1 cellular context compared by ENCODE assay signal in the genomic region with DNA sequence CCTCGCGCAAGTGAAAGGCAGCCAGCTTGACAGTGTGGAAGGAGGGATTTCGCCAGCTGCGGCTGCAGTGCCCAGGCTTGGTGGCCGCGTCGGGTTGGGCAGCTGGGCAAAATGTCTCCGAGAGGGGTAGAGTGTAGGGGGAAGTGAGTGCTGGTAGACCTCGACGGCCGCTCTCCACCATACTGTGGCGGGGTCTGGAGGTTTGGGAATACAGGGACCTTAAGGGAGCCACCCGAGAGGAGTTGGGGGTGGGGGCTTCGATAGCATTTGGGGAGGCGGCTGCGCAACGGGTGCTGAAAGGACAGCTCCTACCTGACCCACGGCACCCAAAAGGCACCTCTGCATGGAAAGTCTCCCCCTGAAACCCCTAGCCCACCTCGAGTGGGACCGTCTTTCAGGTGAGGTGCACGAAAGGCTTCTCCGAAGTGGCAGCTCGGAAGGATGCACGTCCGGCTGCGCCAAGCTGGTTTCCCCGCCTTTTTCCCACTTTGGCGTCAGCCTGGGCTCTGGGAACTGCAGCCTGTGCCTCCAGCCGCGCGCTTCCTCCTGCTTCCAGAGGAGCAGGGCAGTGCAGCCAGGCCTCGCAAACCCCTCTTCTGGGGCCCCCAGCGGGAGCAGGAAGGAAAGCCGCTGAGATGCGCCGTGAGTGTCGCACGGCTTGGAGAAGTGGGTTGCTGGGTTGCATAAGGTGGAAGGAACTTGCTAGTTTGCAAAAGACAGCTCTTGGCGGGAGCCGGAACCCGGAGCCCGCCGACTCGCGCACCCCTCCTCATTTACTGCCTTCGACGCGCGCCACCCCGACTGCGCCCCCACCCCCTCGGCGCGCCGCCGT.
TF ChIP-seq lines count a peak whose summit lies in the region.

No MANE protein-coding gene starts in this region.

TF ChIP-seq in HepG2, 621 proteins besides CTCF, POLR2A, EP300 and RAD21 (continued from another document and continues in another):
- TF ChIP-seq, protein P1, sequence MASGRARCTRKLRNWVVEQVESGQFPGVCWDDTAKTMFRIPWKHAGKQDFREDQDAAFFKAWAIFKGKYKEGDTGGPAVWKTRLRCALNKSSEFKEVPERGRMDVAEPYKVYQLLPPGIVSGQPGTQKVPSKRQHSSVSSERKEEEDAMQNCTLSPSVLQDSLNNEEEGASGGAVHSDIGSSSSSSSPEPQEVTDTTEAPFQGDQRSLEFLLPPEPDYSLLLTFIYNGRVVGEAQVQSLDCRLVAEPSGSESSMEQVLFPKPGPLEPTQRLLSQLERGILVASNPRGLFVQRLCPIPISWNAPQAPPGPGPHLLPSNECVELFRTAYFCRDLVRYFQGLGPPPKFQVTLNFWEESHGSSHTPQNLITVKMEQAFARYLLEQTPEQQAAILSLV (CRISPR knock-in tag; IDR thresholded peaks at IDR 0.05; ENCODE audit: borderline replicate concordance): 0 out of 2 replicates have a peak, but pooled peaks have one; percentile 9
- TF ChIP-seq JARID2 (CRISPR knock-in tag; IDR thresholded peaks at IDR 0.05; ENCODE audit: insufficient replicate concordance): no peak
- no peak for TF ChIP-seq KDM4B (CRISPR knock-in tag; IDR thresholded peaks at IDR 0.05)
- TF ChIP-seq XBP1 (CRISPR knock-in tag; IDR thresholded peaks at IDR 0.05): no peak
- no peak for TF ChIP-seq ZFAT (CRISPR knock-in tag; conservative IDR thresholded peaks at IDR 0.05)
- TF ChIP-seq ZNF44 (CRISPR knock-in tag; IDR thresholded peaks at IDR 0.05): no peak
- TF ChIP-seq, protein P2, sequence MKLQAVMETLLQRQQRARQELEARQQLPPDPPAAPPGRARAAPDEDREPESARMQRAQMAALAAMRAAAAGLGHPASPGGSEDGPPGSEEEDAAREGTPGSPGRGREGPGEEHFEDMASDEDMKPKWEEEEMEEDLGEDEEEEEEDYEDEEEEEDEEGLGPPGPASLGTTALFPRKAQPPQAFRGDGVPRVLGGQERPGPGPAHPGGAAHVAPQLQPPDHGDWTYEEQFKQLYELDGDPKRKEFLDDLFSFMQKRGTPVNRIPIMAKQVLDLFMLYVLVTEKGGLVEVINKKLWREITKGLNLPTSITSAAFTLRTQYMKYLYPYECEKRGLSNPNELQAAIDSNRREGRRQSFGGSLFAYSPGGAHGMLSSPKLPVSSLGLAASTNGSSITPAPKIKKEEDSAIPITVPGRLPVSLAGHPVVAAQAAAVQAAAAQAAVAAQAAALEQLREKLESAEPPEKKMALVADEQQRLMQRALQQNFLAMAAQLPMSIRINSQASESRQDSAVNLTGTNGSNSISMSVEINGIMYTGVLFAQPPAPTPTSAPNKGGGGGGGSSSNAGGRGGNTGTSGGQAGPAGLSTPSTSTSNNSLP (IDR thresholded peaks at IDR 0.05; ENCODE audit: low read depth, low read length): no peak
- TF ChIP-seq ERF (CRISPR knock-in tag; IDR thresholded peaks at IDR 0.05): no peak
- no peak for TF ChIP-seq ARNT (IDR thresholded peaks at IDR 0.05)
- TF ChIP-seq, protein P3, sequence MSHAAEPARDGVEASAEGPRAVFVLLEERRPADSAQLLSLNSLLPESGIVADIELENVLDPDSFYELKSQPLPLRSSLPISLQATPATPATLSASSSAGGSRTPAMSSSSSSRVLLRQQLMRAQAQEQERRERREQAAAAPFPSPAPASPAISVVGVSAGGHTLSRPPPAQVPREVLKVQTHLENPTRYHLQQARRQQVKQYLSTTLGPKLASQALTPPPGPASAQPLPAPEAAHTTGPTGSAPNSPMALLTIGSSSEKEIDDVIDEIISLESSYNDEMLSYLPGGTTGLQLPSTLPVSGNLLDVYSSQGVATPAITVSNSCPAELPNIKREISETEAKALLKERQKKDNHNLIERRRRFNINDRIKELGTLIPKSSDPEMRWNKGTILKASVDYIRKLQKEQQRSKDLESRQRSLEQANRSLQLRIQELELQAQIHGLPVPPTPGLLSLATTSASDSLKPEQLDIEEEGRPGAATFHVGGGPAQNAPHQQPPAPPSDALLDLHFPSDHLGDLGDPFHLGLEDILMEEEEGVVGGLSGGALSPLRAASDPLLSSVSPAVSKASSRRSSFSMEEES (CRISPR knock-in tag; IDR thresholded peaks at IDR 0.05): no peak
- TF ChIP-seq JDP2 (CRISPR knock-in tag; IDR thresholded peaks at IDR 0.05; ENCODE audit: borderline replicate concordance): no peak
- TF ChIP-seq, protein P4, sequence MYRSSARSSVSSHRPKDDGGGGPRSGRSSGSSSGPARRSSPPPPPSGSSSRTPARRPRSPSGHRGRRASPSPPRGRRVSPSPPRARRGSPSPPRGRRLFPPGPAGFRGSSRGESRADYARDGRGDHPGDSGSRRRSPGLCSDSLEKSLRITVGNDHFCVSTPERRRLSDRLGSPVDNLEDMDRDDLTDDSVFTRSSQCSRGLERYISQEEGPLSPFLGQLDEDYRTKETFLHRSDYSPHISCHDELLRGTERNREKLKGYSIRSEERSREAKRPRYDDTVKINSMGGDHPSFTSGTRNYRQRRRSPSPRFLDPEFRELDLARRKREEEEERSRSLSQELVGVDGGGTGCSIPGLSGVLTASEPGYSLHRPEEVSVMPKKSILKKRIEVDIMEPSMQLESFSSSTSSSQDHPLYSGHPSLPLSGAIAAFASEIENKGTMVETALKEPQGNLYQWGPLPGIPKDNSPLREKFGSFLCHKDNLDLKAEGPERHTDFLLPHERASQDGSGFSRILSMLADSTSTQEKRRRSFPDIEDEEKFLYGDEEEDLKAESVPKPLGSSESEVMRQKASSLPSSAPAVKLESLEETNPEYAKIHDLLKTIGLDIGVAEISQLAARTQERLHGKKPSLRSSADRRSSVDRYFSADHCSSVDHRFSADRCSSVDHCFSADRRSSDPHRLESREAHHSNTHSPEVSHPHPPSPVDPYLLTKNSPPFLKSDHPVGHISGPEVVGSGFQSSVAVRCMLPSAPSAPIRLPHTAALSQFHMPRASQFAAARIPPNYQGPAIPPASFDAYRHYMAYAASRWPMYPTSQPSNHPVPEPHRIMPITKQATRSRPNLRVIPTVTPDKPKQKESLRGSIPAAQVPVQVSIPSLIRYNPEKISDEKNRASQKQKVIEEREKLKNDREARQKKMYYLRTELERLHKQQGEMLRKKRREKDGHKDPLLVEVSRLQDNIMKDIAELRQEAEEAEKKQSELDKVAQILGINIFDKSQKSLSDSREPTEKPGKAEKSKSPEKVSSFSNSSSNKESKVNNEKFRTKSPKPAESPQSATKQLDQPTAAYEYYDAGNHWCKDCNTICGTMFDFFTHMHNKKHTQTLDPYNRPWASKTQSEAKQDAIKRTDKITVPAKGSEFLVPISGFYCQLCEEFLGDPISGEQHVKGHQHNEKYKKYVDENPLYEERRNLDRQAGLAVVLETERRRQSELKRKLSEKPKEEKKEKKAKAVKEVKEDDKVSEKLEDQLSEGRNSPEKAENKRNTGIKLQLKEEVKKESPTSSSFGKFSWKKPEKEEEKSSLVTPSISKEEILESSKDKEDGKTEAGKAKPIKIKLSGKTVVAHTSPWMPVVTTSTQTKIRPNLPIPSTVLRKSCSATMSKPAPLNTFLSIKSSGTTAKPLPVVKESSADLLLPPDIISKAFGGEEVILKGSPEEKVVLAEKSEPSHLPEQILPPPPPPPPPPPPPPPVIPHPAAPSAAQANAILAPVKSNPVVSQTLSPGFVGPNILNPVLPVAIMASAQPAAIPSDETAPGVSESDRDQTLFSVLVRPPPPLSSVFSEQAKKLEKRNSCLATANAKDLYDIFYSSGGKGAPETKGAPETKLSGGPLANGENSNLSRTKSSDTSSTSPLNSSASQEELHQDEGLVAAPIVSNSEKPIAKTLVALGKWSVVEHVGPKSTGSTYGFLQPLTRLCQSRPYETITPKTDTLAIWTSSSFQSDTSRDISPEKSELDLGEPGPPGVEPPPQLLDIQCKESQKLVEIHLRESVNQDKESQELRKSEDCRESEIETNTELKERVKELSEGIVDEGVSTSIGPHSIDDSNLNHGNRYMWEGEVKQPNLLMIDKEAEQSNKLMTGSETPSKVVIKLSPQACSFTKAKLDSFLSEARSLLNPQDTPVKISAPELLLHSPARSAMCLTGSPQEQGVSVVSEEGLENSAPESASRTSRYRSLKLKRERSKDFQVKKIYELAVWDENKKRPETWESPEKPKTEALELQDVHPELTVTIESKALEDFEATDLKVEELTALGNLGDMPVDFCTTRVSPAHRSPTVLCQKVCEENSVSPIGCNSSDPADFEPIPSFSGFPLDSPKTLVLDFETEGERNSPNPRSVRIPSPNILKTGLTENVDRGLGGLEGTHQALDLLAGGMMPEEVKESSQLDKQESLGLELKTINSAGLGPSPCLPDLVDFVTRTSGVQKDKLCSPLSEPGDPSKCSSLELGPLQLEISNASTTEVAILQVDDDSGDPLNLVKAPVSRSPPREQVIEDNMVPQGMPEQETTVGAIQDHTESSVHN (CRISPR knock-in tag; IDR thresholded peaks at IDR 0.05): no peak
- TF ChIP-seq ZNF282 (IDR thresholded peaks at IDR 0.05; ENCODE audit: partially characterized antibody): no peak
- no peak for TF ChIP-seq HMG20A (CRISPR knock-in tag; IDR thresholded peaks at IDR 0.05; ENCODE audit: borderline replicate concordance)
- TF ChIP-seq HIVEP1 (CRISPR knock-in tag; IDR thresholded peaks at IDR 0.05): no peak
- no peak for TF ChIP-seq ATF1 (CRISPR knock-in tag; IDR thresholded peaks at IDR 0.05)
- TF ChIP-seq, protein P5, sequence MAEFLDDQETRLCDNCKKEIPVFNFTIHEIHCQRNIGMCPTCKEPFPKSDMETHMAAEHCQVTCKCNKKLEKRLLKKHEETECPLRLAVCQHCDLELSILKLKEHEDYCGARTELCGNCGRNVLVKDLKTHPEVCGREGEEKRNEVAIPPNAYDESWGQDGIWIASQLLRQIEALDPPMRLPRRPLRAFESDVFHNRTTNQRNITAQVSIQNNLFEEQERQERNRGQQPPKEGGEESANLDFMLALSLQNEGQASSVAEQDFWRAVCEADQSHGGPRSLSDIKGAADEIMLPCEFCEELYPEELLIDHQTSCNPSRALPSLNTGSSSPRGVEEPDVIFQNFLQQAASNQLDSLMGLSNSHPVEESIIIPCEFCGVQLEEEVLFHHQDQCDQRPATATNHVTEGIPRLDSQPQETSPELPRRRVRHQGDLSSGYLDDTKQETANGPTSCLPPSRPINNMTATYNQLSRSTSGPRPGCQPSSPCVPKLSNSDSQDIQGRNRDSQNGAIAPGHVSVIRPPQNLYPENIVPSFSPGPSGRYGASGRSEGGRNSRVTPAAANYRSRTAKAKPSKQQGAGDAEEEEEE (CRISPR knock-in tag; IDR thresholded peaks at IDR 0.05; ENCODE audit: borderline replicate concordance): no peak
- TF ChIP-seq, protein P6, sequence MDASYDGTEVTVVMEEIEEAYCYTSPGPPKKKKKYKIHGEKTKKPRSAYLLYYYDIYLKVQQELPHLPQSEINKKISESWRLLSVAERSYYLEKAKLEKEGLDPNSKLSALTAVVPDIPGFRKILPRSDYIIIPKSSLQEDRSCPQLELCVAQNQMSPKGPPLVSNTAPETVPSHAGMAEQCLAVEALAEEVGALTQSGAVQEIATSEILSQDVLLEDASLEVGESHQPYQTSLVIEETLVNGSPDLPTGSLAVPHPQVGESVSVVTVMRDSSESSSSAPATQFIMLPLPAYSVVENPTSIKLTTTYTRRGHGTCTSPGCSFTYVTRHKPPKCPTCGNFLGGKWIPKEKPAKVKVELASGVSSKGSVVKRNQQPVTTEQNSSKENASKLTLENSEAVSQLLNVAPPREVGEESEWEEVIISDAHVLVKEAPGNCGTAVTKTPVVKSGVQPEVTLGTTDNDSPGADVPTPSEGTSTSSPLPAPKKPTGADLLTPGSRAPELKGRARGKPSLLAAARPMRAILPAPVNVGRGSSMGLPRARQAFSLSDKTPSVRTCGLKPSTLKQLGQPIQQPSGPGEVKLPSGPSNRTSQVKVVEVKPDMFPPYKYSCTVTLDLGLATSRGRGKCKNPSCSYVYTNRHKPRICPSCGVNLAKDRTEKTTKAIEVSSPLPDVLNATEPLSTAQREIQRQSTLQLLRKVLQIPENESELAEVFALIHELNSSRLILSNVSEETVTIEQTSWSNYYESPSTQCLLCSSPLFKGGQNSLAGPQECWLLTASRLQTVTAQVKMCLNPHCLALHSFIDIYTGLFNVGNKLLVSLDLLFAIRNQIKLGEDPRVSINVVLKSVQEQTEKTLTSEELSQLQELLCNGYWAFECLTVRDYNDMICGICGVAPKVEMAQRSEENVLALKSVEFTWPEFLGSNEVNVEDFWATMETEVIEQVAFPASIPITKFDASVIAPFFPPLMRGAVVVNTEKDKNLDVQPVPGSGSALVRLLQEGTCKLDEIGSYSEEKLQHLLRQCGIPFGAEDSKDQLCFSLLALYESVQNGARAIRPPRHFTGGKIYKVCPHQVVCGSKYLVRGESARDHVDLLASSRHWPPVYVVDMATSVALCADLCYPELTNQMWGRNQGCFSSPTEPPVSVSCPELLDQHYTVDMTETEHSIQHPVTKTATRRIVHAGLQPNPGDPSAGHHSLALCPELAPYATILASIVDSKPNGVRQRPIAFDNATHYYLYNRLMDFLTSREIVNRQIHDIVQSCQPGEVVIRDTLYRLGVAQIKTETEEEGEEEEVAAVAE (CRISPR knock-in tag; IDR thresholded peaks at IDR 0.05; ENCODE audit: borderline replicate concordance): no peak
- TF ChIP-seq, protein P7, sequence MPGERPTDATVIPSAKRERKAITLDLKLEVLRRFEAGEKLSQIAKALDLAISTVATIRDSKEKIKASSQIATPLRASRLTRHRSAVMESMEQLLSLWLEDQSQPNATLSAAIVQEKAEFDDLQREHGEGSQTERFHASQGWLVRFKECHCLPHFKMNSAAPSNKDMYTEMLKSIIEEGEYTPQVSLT (CRISPR knock-in tag; IDR thresholded peaks at IDR 0.05; ENCODE audit: borderline replicate concordance, low read depth): no peak
- TF ChIP-seq POLR2G (IDR thresholded peaks at IDR 0.05; ENCODE audit: low read depth, low read length): no peak; the same call in 1 of the 2 replicates
- TF ChIP-seq SPEN (CRISPR knock-in tag; IDR thresholded peaks at IDR 0.05; ENCODE audit: low read depth): no peak
- no peak for TF ChIP-seq MAFG (CRISPR knock-in tag; IDR thresholded peaks at IDR 0.05)
- TF ChIP-seq, protein P8, sequence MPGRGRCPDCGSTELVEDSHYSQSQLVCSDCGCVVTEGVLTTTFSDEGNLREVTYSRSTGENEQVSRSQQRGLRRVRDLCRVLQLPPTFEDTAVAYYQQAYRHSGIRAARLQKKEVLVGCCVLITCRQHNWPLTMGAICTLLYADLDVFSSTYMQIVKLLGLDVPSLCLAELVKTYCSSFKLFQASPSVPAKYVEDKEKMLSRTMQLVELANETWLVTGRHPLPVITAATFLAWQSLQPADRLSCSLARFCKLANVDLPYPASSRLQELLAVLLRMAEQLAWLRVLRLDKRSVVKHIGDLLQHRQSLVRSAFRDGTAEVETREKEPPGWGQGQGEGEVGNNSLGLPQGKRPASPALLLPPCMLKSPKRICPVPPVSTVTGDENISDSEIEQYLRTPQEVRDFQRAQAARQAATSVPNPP (CRISPR knock-in tag; IDR thresholded peaks at IDR 0.05): no peak
- TF ChIP-seq, protein P9, sequence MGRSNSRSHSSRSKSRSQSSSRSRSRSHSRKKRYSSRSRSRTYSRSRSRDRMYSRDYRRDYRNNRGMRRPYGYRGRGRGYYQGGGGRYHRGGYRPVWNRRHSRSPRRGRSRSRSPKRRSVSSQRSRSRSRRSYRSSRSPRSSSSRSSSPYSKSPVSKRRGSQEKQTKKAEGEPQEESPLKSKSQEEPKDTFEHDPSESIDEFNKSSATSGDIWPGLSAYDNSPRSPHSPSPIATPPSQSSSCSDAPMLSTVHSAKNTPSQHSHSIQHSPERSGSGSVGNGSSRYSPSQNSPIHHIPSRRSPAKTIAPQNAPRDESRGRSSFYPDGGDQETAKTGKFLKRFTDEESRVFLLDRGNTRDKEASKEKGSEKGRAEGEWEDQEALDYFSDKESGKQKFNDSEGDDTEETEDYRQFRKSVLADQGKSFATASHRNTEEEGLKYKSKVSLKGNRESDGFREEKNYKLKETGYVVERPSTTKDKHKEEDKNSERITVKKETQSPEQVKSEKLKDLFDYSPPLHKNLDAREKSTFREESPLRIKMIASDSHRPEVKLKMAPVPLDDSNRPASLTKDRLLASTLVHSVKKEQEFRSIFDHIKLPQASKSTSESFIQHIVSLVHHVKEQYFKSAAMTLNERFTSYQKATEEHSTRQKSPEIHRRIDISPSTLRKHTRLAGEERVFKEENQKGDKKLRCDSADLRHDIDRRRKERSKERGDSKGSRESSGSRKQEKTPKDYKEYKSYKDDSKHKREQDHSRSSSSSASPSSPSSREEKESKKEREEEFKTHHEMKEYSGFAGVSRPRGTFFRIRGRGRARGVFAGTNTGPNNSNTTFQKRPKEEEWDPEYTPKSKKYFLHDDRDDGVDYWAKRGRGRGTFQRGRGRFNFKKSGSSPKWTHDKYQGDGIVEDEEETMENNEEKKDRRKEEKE (IDR thresholded peaks at IDR 0.05): no peak
- no peak for TF ChIP-seq SKI (IDR thresholded peaks at IDR 0.05; ENCODE audit: partially characterized antibody)
